ENCODE assay signal across 8 cellular contexts in the genomic region with DNA sequence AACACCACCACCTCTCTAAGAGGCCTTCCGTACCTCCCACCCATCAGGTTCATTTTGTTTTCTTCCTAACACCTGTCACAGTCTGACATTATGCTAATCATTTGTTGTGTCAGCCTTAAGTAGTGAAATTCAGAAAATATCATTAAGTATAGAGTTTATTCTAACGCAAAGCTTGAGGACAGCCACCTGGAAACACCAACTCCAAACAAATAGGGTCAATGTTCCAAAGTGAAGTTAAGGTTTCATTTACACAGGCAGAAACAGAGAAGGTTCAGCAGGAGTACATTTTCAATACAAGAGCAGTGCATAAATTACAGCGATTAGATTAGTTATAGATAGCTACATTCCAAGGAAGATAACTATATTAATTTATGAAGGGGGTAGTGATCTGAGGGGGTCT. TPM values are rescaled to one million over a fixed set of nuclear protein-coding genes. Genes with fewer than 3 reads are reported as not detected.
DNase-seq lines count a peak whose midpoint lies in the region; ATAC-seq and TF ChIP-seq lines count a peak whose summit lies in the region.

No MANE protein-coding gene starts in this region.

- 0 out of 2 replicates have a peak, but pooled peaks cover 7% of the 10 kb centered on the region for H4K20me1 ChIP-seq in MM.1S (ENCODE audit: insufficient read depth, low read length)

- H3K36me3 ChIP-seq in BJ (ENCODE audit: control insufficient read depth, insufficient read depth, low read length) (peaks cover 5% of the 10 kb centered on the region), MM.1S (replicated peaks; ENCODE audit: insufficient read depth, low read length) (no peaks in the 10 kb centered on the region; the same call in 1 of the 2 replicates)

- H3K4me2 ChIP-seq in MM.1S (ENCODE audit: low read depth, low read length): peak overlapping the region; percentile 57; the same call in 1 of the 2 replicates

- ATAC-seq in GM21423 (IDR thresholded peaks at IDR 0.05; ENCODE audit: unreplicated experiment) (no peak), HG02623 (IDR thresholded peaks at IDR 0.05; ENCODE audit: unreplicated experiment) (no peak), HG02884 (IDR thresholded peaks at IDR 0.05; ENCODE audit: unreplicated experiment) (no peak)

- H3K4me3 ChIP-seq in BJ (ENCODE audit: low read depth, low read length) (peak overlapping the region; percentile 76; the same call in 1 of the 2 replicates), MM.1S (ENCODE audit: low read length) (no peak overlapping the region), coronary artery (peak overlapping the region; percentile 82)

- H3K27me3 Mint-ChIP-seq in nephron progenitor cell (ENCODE audit: low read depth, poor library complexity): no peaks in the 10 kb centered on the region

- H3K4me1 ChIP-seq in MM.1S (ENCODE audit: low read length): peaks cover 18% of the 10 kb centered on the region; the same call in 1 of the 2 replicates

- H3K4me1 Mint-ChIP-seq in nephron progenitor cell: peaks cover 67% of the 10 kb centered on the region

- no peak overlapping the region for H3K9ac ChIP-seq in MM.1S (ENCODE audit: low read length)

- no peak overlapping the region for H3K27ac Mint-ChIP-seq in nephron progenitor cell

- DNase-seq in BJ (ENCODE audit: low read depth) (no peak), MM.1S (no peak), coronary artery (ENCODE audit: low spot score) (no peak), nephron progenitor cell (no peak), NCI-H446 (lab: John Stamatoyannopoulos, UW) (no peak)

- no peaks in the 10 kb centered on the region for H3F3A ChIP-seq in MM.1S (ENCODE audit: insufficient read depth, low read length)

- CTCF ChIA-PET in BJ (lab: Yijun Ruan, JAX): interaction anchor here (0.9 to 1.4 kb wide), 3 partner anchors 28 to 345 kb away, joined by 3 to 6 read pairs (median 4); no protein-coding TSS in a partner anchor

- peak overlapping the region; percentile 96 for H3K4me3 Mint-ChIP-seq in nephron progenitor cell

- H3K36me3 Mint-ChIP-seq in nephron progenitor cell (ENCODE audit: low read depth): peaks cover 30% of the 10 kb centered on the region

- H3K9me2 ChIP-seq in MM.1S (replicated peaks; ENCODE audit: insufficient read depth, low read length): no peaks in the 10 kb centered on the region

- H3K79me2 ChIP-seq in MM.1S (ENCODE audit: low read length): peaks cover 37% of the 10 kb centered on the region

- H3K27me3 ChIP-seq in BJ (ENCODE audit: control insufficient read depth, insufficient read depth, low read length) (no peaks in the 10 kb centered on the region), MM.1S (replicated peaks; ENCODE audit: insufficient read depth, low read length) (no peaks in the 10 kb centered on the region)

- POLR2A ChIA-PET in BJ (lab: Charles Lee): no interaction called here

- no peaks in the 10 kb centered on the region for H3K9me3 ChIP-seq in MM.1S (replicated peaks; ENCODE audit: insufficient read depth, low read length)

- no peak for TF ChIP-seq CTCF in BJ (IDR thresholded peaks at IDR 0.05; ENCODE audit: insufficient read depth, low read depth, low read length)
- TF ChIP-seq CTCF in MM.1S (IDR thresholded peaks at IDR 0.05; ENCODE audit: low read length): no peak
- no peak for TF ChIP-seq CTCF in coronary artery (IDR thresholded peaks at IDR 0.05)
- no peak for TF ChIP-seq CTCF in nephron progenitor cell (IDR thresholded peaks at IDR 0.05)

- peak overlapping the region; percentile 66; the same call in 1 of the 2 replicates for H2AFZ ChIP-seq in MM.1S (ENCODE audit: low read length)

- H3K9me3 Mint-ChIP-seq in nephron progenitor cell: no peaks in the 10 kb centered on the region

- no peak overlapping the region for H3K27ac ChIP-seq in MM.1S (ENCODE audit: low read length)
- H3K27ac ChIP-seq in coronary artery: peak overlapping the region; percentile 93 to 95

RNA-seq across cellular contexts. Expression of a gene that starts 1.3 kb away (rescaled TPM):
- polyA plus RNA-seq in BJ (2011; rRNA removed): 7.9 and 15.0 TPM in 2 replicates
- polyA minus RNA-seq in BJ (2011; rRNA and poly(A)+ RNA removed): 7.2 and 7.8 TPM in 2 replicates
